In the genomic region with DNA sequence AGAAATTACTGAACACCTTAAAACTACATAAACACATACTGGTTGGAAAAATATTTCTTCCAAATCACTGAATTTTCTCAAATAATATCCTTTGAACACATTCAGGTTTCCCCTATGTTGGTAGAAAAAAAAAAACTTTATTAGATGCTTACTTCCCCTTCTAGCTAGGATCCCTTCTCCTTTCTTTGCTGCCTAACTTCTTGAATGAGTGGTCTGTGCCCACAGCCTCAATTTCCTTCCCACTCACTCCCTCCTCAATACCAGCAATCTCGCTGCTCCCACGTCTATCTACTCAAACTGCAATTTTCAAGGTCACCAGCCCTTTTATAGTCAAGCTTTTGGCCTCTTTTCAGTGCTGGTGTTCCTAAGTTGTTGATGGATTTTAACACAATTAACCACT, we compare ENCODE assay signal across 1 cellular context.
TF ChIP-seq lines count a peak whose summit lies in the region.

No MANE protein-coding gene starts in this region.

TF ChIP-seq in K562, 482 proteins besides CTCF, POLR2A, EP300 and RAD21:
- TF ChIP-seq, protein P1, sequence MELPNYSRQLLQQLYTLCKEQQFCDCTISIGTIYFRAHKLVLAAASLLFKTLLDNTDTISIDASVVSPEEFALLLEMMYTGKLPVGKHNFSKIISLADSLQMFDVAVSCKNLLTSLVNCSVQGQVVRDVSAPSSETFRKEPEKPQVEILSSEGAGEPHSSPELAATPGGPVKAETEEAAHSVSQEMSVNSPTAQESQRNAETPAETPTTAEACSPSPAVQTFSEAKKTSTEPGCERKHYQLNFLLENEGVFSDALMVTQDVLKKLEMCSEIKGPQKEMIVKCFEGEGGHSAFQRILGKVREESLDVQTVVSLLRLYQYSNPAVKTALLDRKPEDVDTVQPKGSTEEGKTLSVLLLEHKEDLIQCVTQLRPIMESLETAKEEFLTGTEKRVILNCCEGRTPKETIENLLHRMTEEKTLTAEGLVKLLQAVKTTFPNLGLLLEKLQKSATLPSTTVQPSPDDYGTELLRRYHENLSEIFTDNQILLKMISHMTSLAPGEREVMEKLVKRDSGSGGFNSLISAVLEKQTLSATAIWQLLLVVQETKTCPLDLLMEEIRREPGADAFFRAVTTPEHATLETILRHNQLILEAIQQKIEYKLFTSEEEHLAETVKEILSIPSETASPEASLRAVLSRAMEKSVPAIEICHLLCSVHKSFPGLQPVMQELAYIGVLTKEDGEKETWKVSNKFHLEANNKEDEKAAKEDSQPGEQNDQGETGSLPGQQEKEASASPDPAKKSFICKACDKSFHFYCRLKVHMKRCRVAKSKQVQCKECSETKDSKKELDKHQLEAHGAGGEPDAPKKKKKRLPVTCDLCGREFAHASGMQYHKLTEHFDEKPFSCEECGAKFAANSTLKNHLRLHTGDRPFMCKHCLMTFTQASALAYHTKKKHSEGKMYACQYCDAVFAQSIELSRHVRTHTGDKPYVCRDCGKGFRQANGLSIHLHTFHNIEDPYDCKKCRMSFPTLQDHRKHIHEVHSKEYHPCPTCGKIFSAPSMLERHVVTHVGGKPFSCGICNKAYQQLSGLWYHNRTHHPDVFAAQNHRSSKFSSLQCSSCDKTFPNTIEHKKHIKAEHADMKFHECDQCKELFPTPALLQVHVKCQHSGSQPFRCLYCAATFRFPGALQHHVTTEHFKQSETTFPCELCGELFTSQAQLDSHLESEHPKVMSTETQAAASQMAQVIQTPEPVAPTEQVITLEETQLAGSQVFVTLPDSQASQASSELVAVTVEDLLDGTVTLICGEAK (IDR thresholded peaks at IDR 0.05) = 0 out of 2 replicates have a peak, but pooled peaks have one; percentile 43
- TF ChIP-seq, protein P1 (CRISPR knock-in tag; IDR thresholded peaks at IDR 0.05) = no peak
- TF ChIP-seq, protein P2, sequence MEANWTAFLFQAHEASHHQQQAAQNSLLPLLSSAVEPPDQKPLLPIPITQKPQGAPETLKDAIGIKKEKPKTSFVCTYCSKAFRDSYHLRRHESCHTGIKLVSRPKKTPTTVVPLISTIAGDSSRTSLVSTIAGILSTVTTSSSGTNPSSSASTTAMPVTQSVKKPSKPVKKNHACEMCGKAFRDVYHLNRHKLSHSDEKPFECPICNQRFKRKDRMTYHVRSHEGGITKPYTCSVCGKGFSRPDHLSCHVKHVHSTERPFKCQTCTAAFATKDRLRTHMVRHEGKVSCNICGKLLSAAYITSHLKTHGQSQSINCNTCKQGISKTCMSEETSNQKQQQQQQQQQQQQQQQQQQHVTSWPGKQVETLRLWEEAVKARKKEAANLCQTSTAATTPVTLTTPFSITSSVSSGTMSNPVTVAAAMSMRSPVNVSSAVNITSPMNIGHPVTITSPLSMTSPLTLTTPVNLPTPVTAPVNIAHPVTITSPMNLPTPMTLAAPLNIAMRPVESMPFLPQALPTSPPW (CRISPR knock-in tag; IDR thresholded peaks at IDR 0.05) = no peak
- TF ChIP-seq PPARD (CRISPR knock-in tag; IDR thresholded peaks at IDR 0.05) = no peak
TF ChIP-seq in K562: peak in this region for 1.
